Comparison of ENCODE assay signal across 8 cellular contexts in genomic region chr17:60677308-60678117, GRCh38. TPM values are rescaled to one million over a fixed set of nuclear protein-coding genes. Genes with fewer than 3 reads are reported as not detected.
DNase-seq lines count a peak whose midpoint lies in the region; ATAC-seq and TF ChIP-seq lines count a peak whose summit lies in the region.

Gene BCAS3 (plus strand): TSS chr17:60677851.

- intact Hi-C loops in PC-3 (cut with micrococcal nuclease): loop anchor here (2.0 kb wide), 1 partner anchor 77 kb away; the partner anchor contains the start of gene PPM1D

- no peaks in the 10 kb centered on the region for H3K9me2 ChIP-seq in PC-3 (replicated peaks; ENCODE audit: low read length)

- TF ChIP-seq EP300 in Ishikawa (IDR thresholded peaks at IDR 0.05; ENCODE audit: borderline replicate concordance): no peak

- DNase-seq in DMS114 treated with DMSO at 0.1 percent for 48 hours (lab: John Stamatoyannopoulos, UW; ENCODE audit: unreplicated experiment) (peak; percentile 99), PC-3 (peak; percentile 100)
- peak; percentile 92 for DNase-seq in activated T-cell treated with anti-CD3 and anti-CD28 coated beads, Interleukin-2, amount 50 U/mL, for 1 hour
- DNase-seq in stimulated activated CD8-positive, alpha-beta memory T cell treated with anti-CD3 and anti-CD28 coated beads, Interleukin-7, amount 100 ng/mL, for 1 hour (ENCODE audit: low read depth in 2 of 2): peak; percentile 85 to 91

- H3K27me3 ChIP-seq in PC-3 (ENCODE audit: low read length) (no peaks in the 10 kb centered on the region), esophagus (ENCODE audit: control insufficient read depth in 1 of 2, insufficient read depth in 2 of 2, low read length in 2 of 2) (no peaks in the 10 kb centered on the region), mucosa of stomach (ENCODE audit: control insufficient read depth, insufficient read depth, low read length) (no peaks in the 10 kb centered on the region)

- H3K27ac ChIP-seq in PC-3 (ENCODE audit: low read length) (no peak within 1 kb of the TSS), esophagus (ENCODE audit: low read depth in 2 of 2, low read length in 1 of 2) (peak within 1 kb of the TSS; percentile 50 to 92)

- H3K9me3 ChIP-seq in PC-3 (ENCODE audit: low read length) (no peaks in the 10 kb centered on the region), esophagus (ENCODE audit: control insufficient read depth in 2 of 2, insufficient read depth in 1 of 2, low read depth in 1 of 2, low read length in 1 of 2) (no peaks in the 10 kb centered on the region), mucosa of stomach (ENCODE audit: control insufficient read depth, low read length) (no peaks in the 10 kb centered on the region)

- peak within 1 kb of the TSS; percentile 73 for H3K9ac ChIP-seq in PC-3 (ENCODE audit: low read length)
- peak within 1 kb of the TSS; percentile 91 for H3K9ac ChIP-seq in mucosa of stomach (ENCODE audit: low read length)

- TF ChIP-seq RAD21 in Ishikawa (IDR thresholded peaks at IDR 0.05; ENCODE audit: low read depth): no peak

- peaks cover 17% of the 10 kb centered on the region for H3K4me1 ChIP-seq in PC-3 (ENCODE audit: insufficient read depth, low read length)
- peaks cover 0 to 2% of the 10 kb centered on the region in 2 donors for H3K4me1 ChIP-seq in esophagus (ENCODE audit: control insufficient read depth in 2 of 2, insufficient read depth in 2 of 2, low read length in 1 of 2)
- no peaks in the 10 kb centered on the region for H3K4me1 ChIP-seq in mucosa of stomach (ENCODE audit: control insufficient read depth, insufficient read depth, low read length)

- no peak for TF ChIP-seq CTCF in PC-3 (conservative IDR thresholded peaks at IDR 0.05; ENCODE audit: low read depth, low read length)

- ATAC-seq in GM21576 (IDR thresholded peaks at IDR 0.05; ENCODE audit: unreplicated experiment) (peak; percentile 95), PC-3 (peak; percentile 96)

- no peaks in the 10 kb centered on the region for H3F3A ChIP-seq in PC-3 (ENCODE audit: low read length, unreplicated experiment)

- no peaks in the 10 kb centered on the region for H4K20me1 ChIP-seq in PC-3 (ENCODE audit: low read length)

- H3K36me3 ChIP-seq in PC-3 (ENCODE audit: low read depth, low read length): no peaks in the 10 kb centered on the region
- no peaks in the 10 kb centered on the region for H3K36me3 ChIP-seq in esophagus (ENCODE audit: control insufficient read depth in 2 of 2, insufficient read depth in 2 of 2, low read length in 1 of 2)
- H3K36me3 ChIP-seq in mucosa of stomach (ENCODE audit: control insufficient read depth, insufficient read depth, low read length): no peaks in the 10 kb centered on the region

- POLR2A ChIA-PET in PC-3 (lab: Charles Lee; ENCODE audit: unreplicated experiment): interaction anchor here (0.7 kb wide), 1 partner anchor 1270 kb away, joined by 5 read pairs; no protein-coding TSS in a partner anchor

- H2AFZ ChIP-seq in PC-3 (ENCODE audit: low read length): peak within 1 kb of the TSS; percentile 96

- no TSS peak for BruUV-seq in PC-3 (replicated peaks; lab: Mats Ljungman, UMichigan)

- peak within 1 kb of the TSS; percentile 83 for H3K4me3 ChIP-seq in PC-3 (ENCODE audit: low read length)
- peak within 1 kb of the TSS; percentile 77 to 93 for H3K4me3 ChIP-seq in esophagus (ENCODE audit: low read depth in 1 of 2, low read length in 2 of 2)
- peak within 1 kb of the TSS; percentile 83 for H3K4me3 ChIP-seq in mucosa of stomach (ENCODE audit: low read length)

- peak within 1 kb of the TSS; percentile 88 for H3K4me2 ChIP-seq in PC-3 (ENCODE audit: low read length)

- WGBS in esophagus, 2 donors: 1% methylated on average over 51 of the region's 51 CpGs

- no peaks in the 10 kb centered on the region for H3K79me2 ChIP-seq in PC-3 (ENCODE audit: low read length)

- CTCF ChIA-PET in PC-3 (lab: Charles Lee): interaction anchor here (0.6 to 0.9 kb wide), 4 partner anchors 30 to 285 kb away, joined by 3 to 12 read pairs (median 3); partner anchors contain the start of genes PPM1D and USP32

TF ChIP-seq in Ishikawa, 13 proteins besides CTCF, POLR2A, EP300 and RAD21:
- TF ChIP-seq USF1 (IDR thresholded peaks at IDR 0.05) (peak; percentile 96), NFIC (IDR thresholded peaks at IDR 0.05) (no peak), CEBPB (IDR thresholded peaks at IDR 0.05) (no peak), TAF1 (IDR thresholded peaks at IDR 0.05; ENCODE audit: low read depth) (no peak), EGR1 (IDR thresholded peaks at IDR 0.05) (no peak), REST (IDR thresholded peaks at IDR 0.05; ENCODE audit: low read depth) (no peak), YY1 (IDR thresholded peaks at IDR 0.05; ENCODE audit: low read depth) (0 out of 2 replicates have a peak, but pooled peaks have one; percentile 9), TCF12 (IDR thresholded peaks at IDR 0.05; ENCODE audit: low read depth) (peak; percentile 36; the same call in 1 of the 2 replicates), CREB1 (IDR thresholded peaks at IDR 0.05; ENCODE audit: low read depth) (no peak), TEAD4 (IDR thresholded peaks at IDR 0.05) (no peak), MAX (IDR thresholded peaks at IDR 0.05) (peak; percentile 97), ZBTB7A (IDR thresholded peaks at IDR 0.05; ENCODE audit: low read depth) (0 out of 2 replicates have a peak, but pooled peaks have one; percentile 48), FOXM1 (IDR thresholded peaks at IDR 0.05; ENCODE audit: borderline replicate concordance, low read depth) (no peak)
TF ChIP-seq in Ishikawa: peak in this region for 5.

RNA-seq across cellular contexts. Expression of gene BCAS3, which starts in this region (rescaled TPM):
- 25.9 and 36.9 TPM in 2 replicates for total RNA-seq in PC-3 (2014; rRNA removed)
- 1 to 10 TPM; 4.7 to 6.6 TPM for polyA plus RNA-seq in esophagus
